Comparison of ENCODE assay signal across 8 cellular contexts in the genomic region with DNA sequence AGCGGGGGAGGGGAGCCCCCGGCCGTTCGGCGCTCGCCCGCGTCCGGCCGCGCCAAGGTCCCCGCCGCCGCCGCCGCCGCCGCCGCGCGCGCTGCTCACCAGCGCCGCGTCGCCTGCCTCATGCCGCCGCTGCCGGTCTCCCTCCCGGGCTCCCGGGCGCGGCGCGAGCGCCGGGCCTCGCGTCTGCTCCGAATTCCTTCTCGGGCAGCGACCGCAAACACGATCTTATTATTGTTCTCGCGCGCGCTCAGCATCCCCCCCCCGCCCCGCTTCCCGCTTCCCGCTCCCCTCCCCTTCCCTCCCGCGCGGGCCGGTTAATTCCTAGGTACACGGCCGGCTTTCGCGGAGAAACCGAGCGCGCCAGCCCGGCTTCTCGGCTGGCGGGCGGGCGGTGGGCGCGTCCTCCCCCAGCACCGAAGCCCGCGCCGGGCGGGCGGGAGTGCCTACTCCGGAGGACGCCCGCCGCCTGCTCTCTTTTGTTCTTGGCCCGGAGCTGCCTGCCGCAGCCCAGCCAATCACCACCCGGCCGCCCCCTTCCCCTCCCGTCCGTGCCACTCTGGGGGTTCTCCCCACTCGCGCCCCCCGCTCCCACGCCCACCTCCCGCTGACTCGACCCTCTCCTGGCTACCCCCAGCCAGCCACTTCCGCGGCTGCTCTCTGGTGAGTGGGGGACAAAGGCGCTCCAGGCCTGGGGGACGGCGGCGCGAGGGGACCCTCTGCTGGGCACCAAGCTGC. TPM values are rescaled to one million over a fixed set of nuclear protein-coding genes. Genes with fewer than 3 reads are reported as not detected.
DNase-seq lines count a peak whose midpoint lies in the region; ATAC-seq and TF ChIP-seq lines count a peak whose summit lies in the region.

Gene HDGFL3 (minus strand): TSS at position 202 of the 735 bp plus-strand sequence. CDS start 409 bp downstream, outside the sequence.

- no peak for TF ChIP-seq POLR2A in NB4 (IDR thresholded peaks at IDR 0.05; ENCODE audit: extremely low read depth, insufficient read length)

- peak in 1 of 2 donors; percentile 34 for ATAC-seq in CD4-positive, CD25-positive, alpha-beta regulatory T cell (ENCODE audit: low read depth in 2 of 2)
- ATAC-seq in GM19455 (IDR thresholded peaks at IDR 0.05; ENCODE audit: unreplicated experiment) (peak; percentile 48), HG02870 (IDR thresholded peaks at IDR 0.05; ENCODE audit: unreplicated experiment) (no peak)

- no peaks in the 10 kb centered on the region for H3K36me3 Mint-ChIP-seq in CD4-positive, CD25-positive, alpha-beta regulatory T cell

- H3K36me3 ChIP-seq in CD4-positive, CD25-positive, alpha-beta regulatory T cell (ENCODE audit: control insufficient read depth, insufficient read depth, low read length) = no peaks in the 10 kb centered on the region
- no peaks in the 10 kb centered on the region for H3K36me3 ChIP-seq in ectodermal cell (ENCODE audit: control insufficient read depth, insufficient read depth, low read length)
- H3K36me3 ChIP-seq in liver (ENCODE audit: control insufficient read depth in 4 of 4, insufficient read depth in 3 of 4, low read depth in 1 of 4, low read length in 3 of 4) = no peaks in the 10 kb centered on the region

- H3K27me3 ChIP-seq in CD4-positive, CD25-positive, alpha-beta regulatory T cell (ENCODE audit: control insufficient read depth, insufficient read depth, low read length) = peaks cover 52% of the 10 kb centered on the region
- H3K27me3 ChIP-seq in ectodermal cell (ENCODE audit: control insufficient read depth, insufficient read depth, low read length, poor library complexity, severe bottlenecking) (no peaks in the 10 kb centered on the region), liver (ENCODE audit: control insufficient read depth in 4 of 4, insufficient read depth in 4 of 4, low read length in 3 of 4) (peaks cover 0 to 19% (median 2%) of the 10 kb centered on the region in 4 donors)

- H3K9me3 Mint-ChIP-seq in CD4-positive, CD25-positive, alpha-beta regulatory T cell = peaks cover 0 to 3% (median 0%) of the 10 kb centered on the region in 7 donors

- no peak within 1 kb of the TSS for H3K9ac ChIP-seq in liver (ENCODE audit: low read depth in 1 of 2, low read length in 2 of 2)

- WGBS in ectodermal cell, 2 experiments = 0% methylated on average over 93 to 97 of the region's 99 CpGs
- WGBS in liver = 2% methylated on average over 99 of the region's 99 CpGs

- no peak within 1 kb of the TSS for H3K4me3 ChIP-seq in CD4-positive, CD25-positive, alpha-beta regulatory T cell (ENCODE audit: low read depth, low read length)
- no peak within 1 kb of the TSS for H3K4me3 ChIP-seq in NB4 (ENCODE audit: low read depth, low read length)
- H3K4me3 ChIP-seq in ectodermal cell (ENCODE audit: insufficient read depth, low read depth, low read length) = peak within 1 kb of the TSS; percentile 85
- H3K4me3 ChIP-seq in liver (ENCODE audit: low read depth in 1 of 3, low read length in 3 of 3) = peak within 1 kb of the TSS in 2 of 3 donors; percentile 21 to 72

- TF ChIP-seq CTCF in NB4 (IDR thresholded peaks at IDR 0.05; ENCODE audit: low read depth, low read length) (no peak), liver (IDR thresholded peaks at IDR 0.05; ENCODE audit: low read depth, low read length, missing input control) (no peak)

- peaks cover 44% of the 10 kb centered on the region for H3K27me3 Mint-ChIP-seq in CD4-positive, CD25-positive, alpha-beta regulatory T cell

- peak within 1 kb of the TSS; percentile 69 to 86 (median 84) for H3K4me3 Mint-ChIP-seq in CD4-positive, CD25-positive, alpha-beta regulatory T cell

- peaks cover 4 to 6% (median 5%) of the 10 kb centered on the region in 4 donors for H3K4me1 Mint-ChIP-seq in CD4-positive, CD25-positive, alpha-beta regulatory T cell

- peak in 1 of 3 donors; percentile 1 for DNase-seq in CD4-positive, CD25-positive, alpha-beta regulatory T cell
- peak; percentile 24 for DNase-seq in NB4 (ENCODE audit: low read depth)
- peak; percentile 4 to 34 for DNase-seq in activated CD4-positive, alpha-beta T cell treated with anti-CD3 and anti-CD28 coated beads for 4 hours
- peak; percentile 4 to 5 for DNase-seq in stimulated activated CD8-positive, alpha-beta memory T cell treated with anti-CD3 and anti-CD28 coated beads, Interleukin-15, amount 100 ng/mL, for 48 hours (ENCODE audit: low read depth in 2 of 2)

- no peak for TF ChIP-seq RAD21 in liver (IDR thresholded peaks at IDR 0.05)

- H3K27ac ChIP-seq in CD4-positive, CD25-positive, alpha-beta regulatory T cell (ENCODE audit: insufficient read depth, low read length, poor library complexity, severe bottlenecking) = no peak within 1 kb of the TSS
- H3K27ac ChIP-seq in ectodermal cell (ENCODE audit: insufficient read depth, low read depth, low read length, poor library complexity, severe bottlenecking) (peak within 1 kb of the TSS; percentile 90), liver (ENCODE audit: low read depth in 1 of 2, low read length in 2 of 2) (peak within 1 kb of the TSS; percentile 33 to 48)

- peaks cover 10% of the 10 kb centered on the region for H3K4me1 ChIP-seq in CD4-positive, CD25-positive, alpha-beta regulatory T cell (ENCODE audit: control insufficient read depth, insufficient read depth, low read length, poor library complexity, severe bottlenecking)
- H3K4me1 ChIP-seq in ectodermal cell (ENCODE audit: control insufficient read depth, insufficient read depth, low read length) = peaks cover 15% of the 10 kb centered on the region
- H3K4me1 ChIP-seq in liver (ENCODE audit: control insufficient read depth in 4 of 4, insufficient read depth in 4 of 4, low read length in 3 of 4) = peaks cover 0 to 13% (median 4%) of the 10 kb centered on the region in 4 donors

- no peaks in the 10 kb centered on the region for H3K9me3 ChIP-seq in CD4-positive, CD25-positive, alpha-beta regulatory T cell (ENCODE audit: control insufficient read depth in 2 of 2, low read length in 2 of 2)
- H3K9me3 ChIP-seq in ectodermal cell (ENCODE audit: control insufficient read depth, low read length) (no peaks in the 10 kb centered on the region), liver (ENCODE audit: control insufficient read depth in 4 of 4, low read length in 3 of 4) (no peaks in the 10 kb centered on the region)

- no peak within 1 kb of the TSS for H3K27ac Mint-ChIP-seq in CD4-positive, CD25-positive, alpha-beta regulatory T cell

TF ChIP-seq in liver, 16 proteins besides CTCF, POLR2A, EP300 and RAD21:
- TF ChIP-seq FOXA2 (IDR thresholded peaks at IDR 0.05) (no peak), HNF4G (IDR thresholded peaks at IDR 0.05) (no peak), NR2F2 (IDR thresholded peaks at IDR 0.05) (no peak), ZBTB33 (IDR thresholded peaks at IDR 0.05) (no peak), HNF4A (conservative IDR thresholded peaks at IDR 0.05) (no peak), SP1 (IDR thresholded peaks at IDR 0.05) (no peak)
- TF ChIP-seq, protein P1, sequence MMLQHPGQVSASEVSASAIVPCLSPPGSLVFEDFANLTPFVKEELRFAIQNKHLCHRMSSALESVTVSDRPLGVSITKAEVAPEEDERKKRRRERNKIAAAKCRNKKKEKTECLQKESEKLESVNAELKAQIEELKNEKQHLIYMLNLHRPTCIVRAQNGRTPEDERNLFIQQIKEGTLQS (IDR thresholded peaks at IDR 0.05) = no peak

RNA-seq across cellular contexts. Expression of gene HDGFL3, which starts in this region (rescaled TPM):
- total RNA-seq in CD4-positive, CD25-positive, alpha-beta regulatory T cell = 1.2 TPM
- under 1 TPM in 2 of 4 donors, not detected in 2; 0.07 to 0.26 TPM for polyA plus RNA-seq in CD4-positive, CD25-positive, alpha-beta regulatory T cell
- 108 TPM for polyA plus RNA-seq in ectodermal cell (2013, experiment 1 of 4)
- 84.3 TPM for polyA plus RNA-seq in ectodermal cell (2013, experiment 2 of 4)
- 67.6 TPM for polyA plus RNA-seq in ectodermal cell (2013, experiment 3 of 4)
- 70.0 TPM for polyA plus RNA-seq in ectodermal cell (2013, experiment 4 of 4)
- 1 to 10 TPM; 1.1 to 3.5 TPM for total RNA-seq in liver
- under 1 TPM; 0.44 to 0.92 TPM for polyA plus RNA-seq in liver

Comparison
In these comparisons a context has a peak if more than half of its experiments do, and no peak if none do; other contexts are left out.
1. H3K4me3 ChIP-seq: peak in ectodermal cell (single experiment) and liver (2 of 3); none in CD4-positive, CD25-positive, alpha-beta regulatory T cell (single experiment) and NB4 (single experiment).